In the genomic region with DNA sequence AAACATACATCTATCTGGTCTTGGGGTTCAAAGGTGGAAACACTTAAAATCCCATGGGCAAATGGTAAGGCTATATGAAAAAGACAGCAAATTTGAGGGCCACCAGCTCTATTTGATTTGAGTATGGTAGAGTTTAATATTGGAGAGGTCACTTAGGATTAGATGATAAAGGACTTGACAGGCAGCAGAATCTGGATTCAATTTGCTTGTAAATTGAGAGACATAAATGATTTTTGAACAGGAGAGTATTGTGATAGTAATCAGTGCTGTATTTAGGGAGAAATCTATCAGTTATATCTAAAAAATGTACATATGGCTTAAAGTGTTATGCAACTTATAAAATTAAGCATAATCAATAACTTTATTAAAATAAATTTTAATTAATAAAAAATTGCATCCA, we compare ENCODE assay signal across 23 cellular contexts.
DNase-seq lines count a peak whose midpoint lies in the region; ATAC-seq and TF ChIP-seq lines count a peak whose summit lies in the region.
"Had no signal": no experiment of that assay in that cellular context is flagged by ENCODE, and none has a peak within 500 bp of the region (broad histone marks: within the 10 kb centered on the region; RNA-seq: fewer than 3 reads in every experiment).

No MANE protein-coding gene starts in this region.

- no peaks in the 10 kb centered on the region for H4K20me1 ChIP-seq in OCI-LY3 (ENCODE audit: insufficient read depth, low read length)
- H4K20me1 ChIP-seq: BLaER1 had no signal

- H3K9ac ChIP-seq in OCI-LY3 (ENCODE audit: low read length), result no peak overlapping the region
- H3K9ac ChIP-seq: BLaER1 had no signal

- no peak for TF ChIP-seq CTCF in OCI-LY3 (IDR thresholded peaks at IDR 0.05; ENCODE audit: low read depth, low read length)
- TF ChIP-seq CTCF in tibial nerve (IDR thresholded peaks at IDR 0.05), result no peak

- H3K27me3 ChIP-seq in OCI-LY3 (ENCODE audit: low read depth, low read length) (no peaks in the 10 kb centered on the region), tibial nerve (no peaks in the 10 kb centered on the region)
- no peaks in the 10 kb centered on the region for H3K27me3 ChIP-seq in effector memory CD4-positive, alpha-beta T cell (replicated peaks; ENCODE audit: control insufficient read depth, insufficient read depth, low read length, poor library complexity, severe bottlenecking)
- H3K27me3 ChIP-seq: BE2C, BLaER1 had no signal

- H3K79me2 ChIP-seq in OCI-LY3 (ENCODE audit: low read length), result no peaks in the 10 kb centered on the region

- H3K27ac ChIP-seq in OCI-LY3 (ENCODE audit: low read length), result no peak overlapping the region
- H3K27ac ChIP-seq in effector memory CD4-positive, alpha-beta T cell (ENCODE audit: insufficient read depth, low read length, poor library complexity, severe bottlenecking), result no peak overlapping the region
- H3K27ac ChIP-seq in tibial nerve, result no peak overlapping the region
- H3K27ac ChIP-seq: BLaER1 had no signal

- DNase-seq in SK-N-DZ (ENCODE audit: low spot score) (peak; percentile 88), tibial nerve (ENCODE audit: low spot score in 2 of 2) (no peak), NCI-H2029 treated with DMSO at 0.1 percent for 48 hours (lab: John Stamatoyannopoulos, UW) (no peak)
- DNase-seq in effector memory CD4-positive, alpha-beta T cell, result no peak
- DNase-seq: 8988T; ACHN; BE2C; CD4-positive, alpha-beta memory T cell; CD4-positive, CD25-positive, alpha-beta regulatory T cell; CD8-positive, alpha-beta memory T cell; COR-L47; DMS 273 treated with DMSO at 0.1 percent for 48 hours; DMS153; DMS53; DMS79; DND-41; EL; GDM1 had no signal

- no peak for TF ChIP-seq EP300 in tibial nerve (IDR thresholded peaks at IDR 0.05)

- no peaks in the 10 kb centered on the region for H3K4me1 ChIP-seq in OCI-LY3 (ENCODE audit: low read length)
- no peaks in the 10 kb centered on the region for H3K4me1 ChIP-seq in effector memory CD4-positive, alpha-beta T cell (ENCODE audit: control insufficient read depth, insufficient read depth, low read length, poor library complexity, severe bottlenecking)
- peaks cover 0 to 4% (median 0%) of the 10 kb centered on the region in 4 donors for H3K4me1 ChIP-seq in tibial nerve
- H3K4me1 ChIP-seq: BLaER1 had no signal

- H3K9me3 ChIP-seq in OCI-LY3 (ENCODE audit: insufficient read depth, low read length) (no peaks in the 10 kb centered on the region), tibial nerve (no peaks in the 10 kb centered on the region)
- no peaks in the 10 kb centered on the region for H3K9me3 ChIP-seq in effector memory CD4-positive, alpha-beta T cell (ENCODE audit: control insufficient read depth, low read length)
- H3K9me3 ChIP-seq: BE2C, BLaER1 had no signal

- H3K4me2 ChIP-seq in OCI-LY3 (ENCODE audit: low read length), result no peak overlapping the region
- H3K4me2 ChIP-seq: BLaER1 had no signal

- TF ChIP-seq POLR2A in tibial nerve (IDR thresholded peaks at IDR 0.05), result no peak

- H2AFZ ChIP-seq in OCI-LY3 (ENCODE audit: low read depth, low read length), result 0 out of 2 replicates have a peak overlapping the region, but pooled peaks have one; percentile 9

- H3K36me3 ChIP-seq in OCI-LY3 (replicated peaks; ENCODE audit: low read depth, low read length) (no peaks in the 10 kb centered on the region), tibial nerve (no peaks in the 10 kb centered on the region)
- no peaks in the 10 kb centered on the region for H3K36me3 ChIP-seq in effector memory CD4-positive, alpha-beta T cell (ENCODE audit: control insufficient read depth, insufficient read depth, low read length)
- H3K36me3 ChIP-seq: BE2C, BLaER1 had no signal

- ATAC-seq in SK-N-SH treated with all-trans-retinoic acid at 6 μM for 48 hours (no peak), GM18868 (IDR thresholded peaks at IDR 0.05; ENCODE audit: unreplicated experiment) (no peak)
- ATAC-seq: GM12878 had no signal

- H3K4me3 ChIP-seq in OCI-LY3 (ENCODE audit: low read length) (no peak overlapping the region), tibial nerve (no peak overlapping the region)
- no peak overlapping the region for H3K4me3 ChIP-seq in effector memory CD4-positive, alpha-beta T cell (ENCODE audit: insufficient read depth, low read depth, low read length, poor library complexity, severe bottlenecking)
- H3K4me3 ChIP-seq: BLaER1, GM12878 had no signal

TF ChIP-seq in SK-N-SH treated with all-trans-retinoic acid at 6 μM for 48 hours, 23 proteins besides CTCF, POLR2A, EP300 and RAD21:
- 0 out of 2 replicates have a peak, but pooled peaks have one; percentile 36 for TF ChIP-seq TCF4 (CRISPR knock-in tag; IDR thresholded peaks at IDR 0.05; ENCODE audit: borderline replicate concordance)
- TF ChIP-seq OSR1 (CRISPR knock-in tag; IDR thresholded peaks at IDR 0.05), result no peak
TF ChIP-seq in SK-N-SH treated with all-trans-retinoic acid at 6 μM for 48 hours: peak in this region for 1.
